Comparison of ENCODE assay signal across 20 cellular contexts in genomic region chr10:73801253-73801590, GRCh38.
"Had no signal": no experiment of that assay in that cellular context is flagged by ENCODE, and none has a peak within 500 bp of the region (broad histone marks: within the 10 kb centered on the region; RNA-seq: fewer than 3 reads in every experiment).

No MANE protein-coding gene starts in this region.

- H3K27ac ChIP-seq: ascending aorta, heart right ventricle, left lung, pancreas, sigmoid colon, thoracic aorta, upper lobe of right lung had no signal

- H3K4me3 ChIP-seq: ascending aorta, heart right ventricle, left lung, pancreas, sigmoid colon, thoracic aorta, upper lobe of right lung had no signal

- ATAC-seq: activated CD4-positive, CD25-positive, alpha-beta regulatory T cell treated with anti-CD3 and anti-CD28 coated beads, Interleukin-2, amount 50 U/mL, for 24 hours; left lung; naive thymus-derived CD4-positive, alpha-beta T cell; stimulated activated memory B cell treated with anti-CD40 and anti-IgM and Interleukin-4, amounts not matched to agents 10 μg/mL and 1 μg/mL and 100 μg/mL, for 72 hours had no signal

- FAIRE-seq: pancreas had no signal

- DNase-seq: activated CD4-positive, alpha-beta T cell treated with anti-CD3 and anti-CD28 coated beads, Interleukin-2, amount 10 ng/mL, durations not matched to agents 7 days and 5 days; activated CD8-positive, alpha-beta memory T cell treated with anti-CD3 and anti-CD28 coated beads for 24 hours; activated CD8-positive, alpha-beta memory T cell treated with anti-CD3 and anti-CD28 coated beads, Interleukin-2, amount 50 U/mL, for 48 hours; activated gamma-delta T cell; activated naive CD8-positive, alpha-beta T cell treated with anti-CD3 and anti-CD28 coated beads, Interleukin-2, amount 10 ng/mL, durations not matched to agents 7 days and 5 days; cerebellar nuclear complex; effector CD4-positive, alpha-beta T cell; heart right ventricle; left lung; naive thymus-derived CD4-positive, alpha-beta T cell; sigmoid colon; stimulated activated CD4-positive, alpha-beta T cell treated with anti-CD3 and anti-CD28 coated beads, Interleukin-4, amount 100 ng/mL, for 4 hours; upper lobe of right lung had no signal

- H3K27me3 Mint-ChIP-seq: activated CD4-positive, alpha-beta T cell treated with anti-CD3 and anti-CD28 coated beads, Interleukin-2, amount 10 ng/mL, durations not matched to agents 7 days and 5 days; activated naive CD8-positive, alpha-beta T cell treated with anti-CD3 and anti-CD28 coated beads, Interleukin-2, amount 10 ng/mL, durations not matched to agents 7 days and 5 days; memory B cell; naive thymus-derived CD4-positive, alpha-beta T cell; stimulated activated memory B cell treated with anti-CD40 and anti-IgM and Interleukin-4, amounts not matched to agents 10 μg/mL and 1 μg/mL and 100 μg/mL, for 72 hours had no signal

- H3K4me1 ChIP-seq: ascending aorta, heart right ventricle, pancreas, sigmoid colon, upper lobe of right lung had no signal

- H3K4me3 Mint-ChIP-seq: activated CD4-positive, alpha-beta T cell treated with anti-CD3 and anti-CD28 coated beads, Interleukin-2, amount 10 ng/mL, durations not matched to agents 7 days and 5 days; activated naive CD8-positive, alpha-beta T cell treated with anti-CD3 and anti-CD28 coated beads, Interleukin-2, amount 10 ng/mL, durations not matched to agents 7 days and 5 days; memory B cell; naive thymus-derived CD4-positive, alpha-beta T cell; stimulated activated memory B cell treated with anti-CD40 and anti-IgM and Interleukin-4, amounts not matched to agents 10 μg/mL and 1 μg/mL and 100 μg/mL, for 72 hours; T-helper 1 cell treated with Interleukin-12 subunit alpha and Interleukin-12 subunit beta and Interleukin-4 antibody, amounts not matched to agents 30 μg/mL and 1 μg/mL, for 36 hours had no signal

- H3K27me3 ChIP-seq: ascending aorta, heart right ventricle, left lung, pancreas, sigmoid colon, upper lobe of right lung had no signal

- H3K27ac Mint-ChIP-seq: activated CD4-positive, alpha-beta T cell treated with anti-CD3 and anti-CD28 coated beads, Interleukin-2, amount 10 ng/mL, durations not matched to agents 7 days and 5 days; activated naive CD8-positive, alpha-beta T cell treated with anti-CD3 and anti-CD28 coated beads, Interleukin-2, amount 10 ng/mL, durations not matched to agents 7 days and 5 days; memory B cell; naive thymus-derived CD4-positive, alpha-beta T cell; stimulated activated memory B cell treated with anti-CD40 and anti-IgM and Interleukin-4, amounts not matched to agents 10 μg/mL and 1 μg/mL and 100 μg/mL, for 72 hours; T-helper 1 cell treated with Interleukin-12 subunit alpha and Interleukin-12 subunit beta and Interleukin-4 antibody, amounts not matched to agents 30 μg/mL and 1 μg/mL, for 36 hours had no signal

- H3K9me3 ChIP-seq: ascending aorta, heart right ventricle, left lung, pancreas, sigmoid colon, thoracic aorta, upper lobe of right lung had no signal

- H3K9me3 Mint-ChIP-seq: activated CD4-positive, alpha-beta T cell treated with anti-CD3 and anti-CD28 coated beads, Interleukin-2, amount 10 ng/mL, durations not matched to agents 7 days and 5 days; activated naive CD8-positive, alpha-beta T cell treated with anti-CD3 and anti-CD28 coated beads, Interleukin-2, amount 10 ng/mL, durations not matched to agents 7 days and 5 days; memory B cell; stimulated activated memory B cell treated with anti-CD40 and anti-IgM and Interleukin-4, amounts not matched to agents 10 μg/mL and 1 μg/mL and 100 μg/mL, for 72 hours; T-helper 1 cell treated with Interleukin-12 subunit alpha and Interleukin-12 subunit beta and Interleukin-4 antibody, amounts not matched to agents 30 μg/mL and 1 μg/mL, for 36 hours had no signal
